In the genomic region with DNA sequence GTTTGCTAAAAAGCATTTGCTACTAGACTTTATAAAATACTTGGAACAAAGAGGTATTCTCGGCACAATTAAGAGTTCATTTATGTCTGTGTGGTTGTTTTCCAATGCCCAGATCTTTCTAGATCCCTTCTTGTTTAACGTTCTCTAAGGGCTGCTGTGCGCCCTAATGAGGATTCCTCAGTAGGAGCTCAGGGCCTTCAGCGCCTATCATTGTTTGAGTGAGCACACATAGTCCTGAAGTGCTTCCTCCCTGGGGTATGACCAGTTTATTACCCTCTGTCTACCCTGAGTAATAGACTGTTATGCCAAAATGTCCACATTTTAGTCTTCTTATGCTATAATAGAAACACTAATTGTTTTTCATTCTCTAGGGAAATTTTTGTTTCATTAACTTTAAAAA, we compare ENCODE assay signal across 18 cellular contexts.
DNase-seq lines count a peak whose midpoint lies in the region; ATAC-seq and TF ChIP-seq lines count a peak whose summit lies in the region.
"Had no signal": no experiment of that assay in that cellular context is flagged by ENCODE, and none has a peak within 500 bp of the region (broad histone marks: within the 10 kb centered on the region; RNA-seq: fewer than 3 reads in every experiment).

No MANE protein-coding gene starts in this region.

- TF ChIP-seq CTCF in heart left ventricle (IDR thresholded peaks at IDR 0.05) (no peak), testis (IDR thresholded peaks at IDR 0.05) (no peak), MM.1S (IDR thresholded peaks at IDR 0.05; ENCODE audit: low read length) (no peak)

- H3K27me3 ChIP-seq in heart left ventricle = no peaks in the 10 kb centered on the region
- H3K27me3 ChIP-seq in right cardiac atrium (ENCODE audit: control insufficient read depth, insufficient read depth) = no peaks in the 10 kb centered on the region
- H3K27me3 ChIP-seq in testis = no peaks in the 10 kb centered on the region
- no peaks in the 10 kb centered on the region for H3K27me3 ChIP-seq in MM.1S (replicated peaks; ENCODE audit: insufficient read depth, low read length)
- H3K27me3 ChIP-seq: breast epithelium, vagina had no signal

- no peaks in the 10 kb centered on the region for H4K20me1 ChIP-seq in MM.1S (ENCODE audit: insufficient read depth, low read length)

- H3K4me1 ChIP-seq in heart left ventricle (peaks cover 0 to 16% (median 8%) of the 10 kb centered on the region in 12 donors), right cardiac atrium (ENCODE audit: control insufficient read depth, insufficient read depth, low read length) (no peaks in the 10 kb centered on the region), testis (peaks cover 18% of the 10 kb centered on the region), MM.1S (ENCODE audit: low read length) (peaks cover 7% of the 10 kb centered on the region)
- H3K4me1 ChIP-seq: breast epithelium, psoas muscle, vagina had no signal

- no peaks in the 10 kb centered on the region for H3F3A ChIP-seq in MM.1S (ENCODE audit: insufficient read depth, low read length)

- no peaks in the 10 kb centered on the region for H3K79me2 ChIP-seq in MM.1S (ENCODE audit: low read length)

- H3K27ac ChIP-seq in heart left ventricle = peak overlapping the region in 3 of 12 donors; percentile 9 to 15 (median 10)
- H3K27ac ChIP-seq in right cardiac atrium (ENCODE audit: low read length) = no peak overlapping the region
- H3K27ac ChIP-seq in testis = peak overlapping the region; percentile 69 to 71
- H3K27ac ChIP-seq in MM.1S (ENCODE audit: low read length) = no peak overlapping the region
- H3K27ac ChIP-seq: psoas muscle, vagina had no signal

- 58 to 70% (median 62%) methylated on average over 4 of the region's 4 CpGs for WGBS in heart left ventricle, 4 donors
- 60% methylated on average over 4 of the region's 4 CpGs for WGBS in right cardiac atrium
- WGBS in testis, 2 donors = 22 to 35% methylated on average over 4 of the region's 4 CpGs

- intact Hi-C loops in heart left ventricle (cut with DNase I) (no loop called here), right cardiac atrium (cut with DNase I) (no loop called here), testis (cut with DNase I; ENCODE audit: low total_unique reads) (no loop called here)

- DNase-seq in heart left ventricle = no peak
- DNase-seq in right cardiac atrium = no peak
- peak; percentile 43 for DNase-seq in NCI-H345 (lab: John Stamatoyannopoulos, UW)
- DNase-seq in globus pallidus (ENCODE audit: low spot score) = peak; percentile 18
- DNase-seq in testis = peak; percentile 53
- no peak for DNase-seq in NCI-H1048 (lab: John Stamatoyannopoulos, UW)
- no peak for DNase-seq in MM.1S
- no peak for DNase-seq in SIG-M5 (lab: John Stamatoyannopoulos, UW)
- DNase-seq: activated CD4-positive, alpha-beta memory T cell treated with anti-CD3 and anti-CD28 coated beads for 36 hours; activated effector memory CD4-positive, alpha-beta T cell treated with anti-CD3 and anti-CD28 coated beads, Interleukin-2, amount 50 U/mL, for 16 hours; KBM-7; NCI-H524; psoas muscle; stimulated activated CD4-positive, alpha-beta T cell treated with anti-CD3 and anti-CD28 coated beads, Interleukin-2, amount 100 ng/mL, for 48 hours; T-helper 9 cell had no signal

- H3K36me3 ChIP-seq in heart left ventricle = peaks cover 0 to 32% (median 6%) of the 10 kb centered on the region in 9 donors
- H3K36me3 ChIP-seq in testis (ENCODE audit: low read depth, missing control alignments) = no peaks in the 10 kb centered on the region
- H3K36me3 ChIP-seq in MM.1S (replicated peaks; ENCODE audit: insufficient read depth, low read length) = no peaks in the 10 kb centered on the region
- H3K36me3 ChIP-seq: breast epithelium, vagina had no signal

- TF ChIP-seq POLR2A in heart left ventricle (IDR thresholded peaks at IDR 0.05) (no peak), testis (IDR thresholded peaks at IDR 0.05) (no peak)

- ATAC-seq in heart left ventricle (peak; percentile 63 to 74 (median 70)), right cardiac atrium (no peak)
- ATAC-seq: stimulated activated effector memory CD8-positive, alpha-beta T cell treated with anti-CD3 and anti-CD28 coated beads, Interleukin-12 subunit alpha, Interleukin-12 subunit beta, amount 100 ng/mL, for 72 hours had no signal

- no peak overlapping the region for H3K9ac ChIP-seq in MM.1S (ENCODE audit: low read length)

- peaks cover 0 to 4% (median 0%) of the 10 kb centered on the region in 12 donors for H3K9me3 ChIP-seq in heart left ventricle
- H3K9me3 ChIP-seq in right cardiac atrium (ENCODE audit: control insufficient read depth, low read length) = no peaks in the 10 kb centered on the region
- H3K9me3 ChIP-seq in testis = no peaks in the 10 kb centered on the region
- H3K9me3 ChIP-seq in MM.1S (replicated peaks; ENCODE audit: insufficient read depth, low read length) = no peaks in the 10 kb centered on the region
- H3K9me3 ChIP-seq: breast epithelium, psoas muscle, vagina had no signal

- no peak overlapping the region for H2AFZ ChIP-seq in MM.1S (ENCODE audit: low read length)

- no peak overlapping the region for H3K4me3 ChIP-seq in heart left ventricle
- no peak overlapping the region for H3K4me3 ChIP-seq in right cardiac atrium (ENCODE audit: low read length)
- no peak overlapping the region for H3K4me3 ChIP-seq in testis
- H3K4me3 ChIP-seq in MM.1S (ENCODE audit: low read length) = no peak overlapping the region
- H3K4me3 ChIP-seq: breast epithelium, psoas muscle, vagina had no signal

- H3K9me2 ChIP-seq in MM.1S (replicated peaks; ENCODE audit: insufficient read depth, low read length) = no peaks in the 10 kb centered on the region

- H3K4me2 ChIP-seq in MM.1S (ENCODE audit: low read depth, low read length) = no peak overlapping the region

Comparison
In these comparisons a context has a peak if more than half of its experiments do, and no peak if none do; other contexts are left out.
1. ATAC-seq: peak in heart left ventricle (4 of 4); none in right cardiac atrium (0 of 2).
2. DNase-seq: peak in NCI-H345 (single experiment), globus pallidus (single experiment) and testis (single experiment); none in heart left ventricle (0 of 5), right cardiac atrium (0 of 3), NCI-H1048 (single experiment), MM.1S (single experiment) and SIG-M5 (single experiment).
3. H3K27ac ChIP-seq: peak in testis (2 of 2); none in right cardiac atrium (single experiment) and MM.1S (single experiment).